In genomic region chr9:35657327-35658143, GRCh38 we compare ENCODE assay signal across 8 cellular contexts. TPM values are rescaled to one million over a fixed set of nuclear protein-coding genes. Genes with fewer than 3 reads are reported as not detected.
A peak's percentile ranks its signal among the peaks of the same experiment; 100 is the strongest.
DNase-seq lines count a peak whose midpoint lies in the region; ATAC-seq and TF ChIP-seq lines count a peak whose summit lies in the region.

RMRP (minus strand) TSS chr9:35658019.

- peak; percentile 87 for ATAC-seq in GM21717 (IDR thresholded peaks at IDR 0.05; ENCODE audit: unreplicated experiment)
- ATAC-seq in activated T-cell treated with anti-CD3 and anti-CD28 coated beads, Interleukin-2, amount 50 U/mL, for 4 hours: peak; percentile 92 to 94

- DNase-seq in DMS114 treated with DMSO at 0.1 percent for 48 hours (lab: John Stamatoyannopoulos, UW; ENCODE audit: unreplicated experiment): peak; percentile 92
- peak; percentile 98 for DNase-seq in KBM-7
- peak; percentile 92 for DNase-seq in activated T-cell treated with anti-CD3 and anti-CD28 coated beads, Interleukin-2, amount 50 U/mL, for 4 hours
- peak; percentile 59 to 64 for DNase-seq in stimulated activated CD8-positive, alpha-beta memory T cell treated with anti-CD3 and anti-CD28 coated beads, Interleukin-7, amount 100 ng/mL, for 1 hour (ENCODE audit: low read depth in 2 of 2)

- peak within 1 kb of the TSS; percentile 93 to 97 for H3K27ac ChIP-seq in esophagus (ENCODE audit: low read depth in 2 of 2, low read length in 1 of 2)

- H3K4me1 Mint-ChIP-seq in activated T-cell treated with anti-CD3 and anti-CD28 coated beads, Interleukin-2, amount 50 U/mL, for 4 hours (ENCODE audit: low read depth): peaks cover 60% of the 10 kb centered on the region

- peaks cover 10% of the 10 kb centered on the region for H3K36me3 Mint-ChIP-seq in activated T-cell treated with anti-CD3 and anti-CD28 coated beads, Interleukin-2, amount 50 U/mL, for 4 hours (ENCODE audit: insufficient read depth)

- H3K9me3 ChIP-seq in esophagus (ENCODE audit: control insufficient read depth in 2 of 2, insufficient read depth in 1 of 2, low read depth in 1 of 2, low read length in 1 of 2): no peaks in the 10 kb centered on the region
- H3K9me3 ChIP-seq in mucosa of stomach (ENCODE audit: control insufficient read depth, low read length): no peaks in the 10 kb centered on the region

- WGBS in esophagus, 2 donors: 1% methylated on average over 52 of the region's 52 CpGs

- H3K36me3 ChIP-seq in esophagus (ENCODE audit: control insufficient read depth in 2 of 2, insufficient read depth in 2 of 2, low read length in 1 of 2): peaks cover 4 to 6% of the 10 kb centered on the region in 2 donors
- H3K36me3 ChIP-seq in mucosa of stomach (ENCODE audit: control insufficient read depth, insufficient read depth, low read length): peaks cover 3% of the 10 kb centered on the region

- in situ Hi-C loops in KBM-7 (cut with MboI; ENCODE audit: low pct_unique_long_range_greater_than_20kb, low sequenced_read_pairs): no loop called here

- H3K27me3 ChIP-seq in esophagus (ENCODE audit: control insufficient read depth in 1 of 2, insufficient read depth in 2 of 2, low read length in 2 of 2) (no peaks in the 10 kb centered on the region), mucosa of stomach (ENCODE audit: control insufficient read depth, insufficient read depth, low read length) (no peaks in the 10 kb centered on the region)

- H3K27me3 Mint-ChIP-seq in activated T-cell treated with anti-CD3 and anti-CD28 coated beads, Interleukin-2, amount 50 U/mL, for 4 hours (ENCODE audit: low read depth): peaks cover 3% of the 10 kb centered on the region

- H3K9me3 Mint-ChIP-seq in activated T-cell treated with anti-CD3 and anti-CD28 coated beads, Interleukin-2, amount 50 U/mL, for 4 hours: peaks cover 3% of the 10 kb centered on the region

- H3K4me1 ChIP-seq in esophagus (ENCODE audit: control insufficient read depth in 2 of 2, insufficient read depth in 2 of 2, low read length in 1 of 2) (peaks cover 0 to 6% of the 10 kb centered on the region in 2 donors), mucosa of stomach (ENCODE audit: control insufficient read depth, insufficient read depth, low read length) (peaks cover 41% of the 10 kb centered on the region)

- H3K4me3 ChIP-seq in esophagus (ENCODE audit: low read depth in 1 of 2, low read length in 2 of 2) (peak within 1 kb of the TSS; percentile 79 to 92), mucosa of stomach (ENCODE audit: low read length) (peak within 1 kb of the TSS; percentile 60)

- peak within 1 kb of the TSS; percentile 90 for H3K9ac ChIP-seq in mucosa of stomach (ENCODE audit: low read length)

- H3K4me3 Mint-ChIP-seq in activated T-cell treated with anti-CD3 and anti-CD28 coated beads, Interleukin-2, amount 50 U/mL, for 4 hours: peak within 1 kb of the TSS; percentile 87

TF ChIP-seq in PFSK-1, 5 proteins besides CTCF, POLR2A, EP300 and RAD21:
- no peak for TF ChIP-seq TAF1 (IDR thresholded peaks at IDR 0.05; ENCODE audit: borderline replicate concordance, insufficient read depth, low read length)
- TF ChIP-seq, protein P1, sequence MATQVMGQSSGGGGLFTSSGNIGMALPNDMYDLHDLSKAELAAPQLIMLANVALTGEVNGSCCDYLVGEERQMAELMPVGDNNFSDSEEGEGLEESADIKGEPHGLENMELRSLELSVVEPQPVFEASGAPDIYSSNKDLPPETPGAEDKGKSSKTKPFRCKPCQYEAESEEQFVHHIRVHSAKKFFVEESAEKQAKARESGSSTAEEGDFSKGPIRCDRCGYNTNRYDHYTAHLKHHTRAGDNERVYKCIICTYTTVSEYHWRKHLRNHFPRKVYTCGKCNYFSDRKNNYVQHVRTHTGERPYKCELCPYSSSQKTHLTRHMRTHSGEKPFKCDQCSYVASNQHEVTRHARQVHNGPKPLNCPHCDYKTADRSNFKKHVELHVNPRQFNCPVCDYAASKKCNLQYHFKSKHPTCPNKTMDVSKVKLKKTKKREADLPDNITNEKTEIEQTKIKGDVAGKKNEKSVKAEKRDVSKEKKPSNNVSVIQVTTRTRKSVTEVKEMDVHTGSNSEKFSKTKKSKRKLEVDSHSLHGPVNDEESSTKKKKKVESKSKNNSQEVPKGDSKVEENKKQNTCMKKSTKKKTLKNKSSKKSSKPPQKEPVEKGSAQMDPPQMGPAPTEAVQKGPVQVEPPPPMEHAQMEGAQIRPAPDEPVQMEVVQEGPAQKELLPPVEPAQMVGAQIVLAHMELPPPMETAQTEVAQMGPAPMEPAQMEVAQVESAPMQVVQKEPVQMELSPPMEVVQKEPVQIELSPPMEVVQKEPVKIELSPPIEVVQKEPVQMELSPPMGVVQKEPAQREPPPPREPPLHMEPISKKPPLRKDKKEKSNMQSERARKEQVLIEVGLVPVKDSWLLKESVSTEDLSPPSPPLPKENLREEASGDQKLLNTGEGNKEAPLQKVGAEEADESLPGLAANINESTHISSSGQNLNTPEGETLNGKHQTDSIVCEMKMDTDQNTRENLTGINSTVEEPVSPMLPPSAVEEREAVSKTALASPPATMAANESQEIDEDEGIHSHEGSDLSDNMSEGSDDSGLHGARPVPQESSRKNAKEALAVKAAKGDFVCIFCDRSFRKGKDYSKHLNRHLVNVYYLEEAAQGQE (IDR thresholded peaks at IDR 0.05; ENCODE audit: insufficient read depth in 1 of 2, low read depth in 2 of 2, low read length in 2 of 2): no peak
- TF ChIP-seq POLR2AphosphoS5 (IDR thresholded peaks at IDR 0.05; ENCODE audit: low read depth, low read length): no peak
- peak; percentile 44; the same call in 1 of the 2 replicates for TF ChIP-seq SIN3A (IDR thresholded peaks at IDR 0.05; ENCODE audit: borderline replicate concordance, insufficient read depth, low read length)
- peak; percentile 92 for TF ChIP-seq FOXP2 (optimal IDR thresholded peaks at IDR 0.05; ENCODE audit: borderline replicate concordance, extremely low read depth, extremely low read length, insufficient read depth)

RNA-seq across cellular contexts. Expression of gene RMRP, which starts in this region (rescaled TPM):
- polyA plus RNA-seq in PFSK-1 (2012; ENCODE audit: insufficient read length, low read depth): 99.4 TPM
- over 10,000 TPM; 12,907 to 15,791 (median 13,372) TPM for total RNA-seq in activated T-cell treated with anti-CD3 and anti-CD28 coated beads, Interleukin-2, amount 50 U/mL, for 4 hours
- 100 to 1,000 TPM in 1 of 2 donors, 1 to 10 TPM in 1; 3.3 to 333 TPM for polyA plus RNA-seq in esophagus

Comparison
In these comparisons a context has a peak if more than half of its experiments do, and no peak if none do; other contexts are left out.
1. Peak in every context shown above with its lines: DNase-seq, ATAC-seq, H3K4me3 ChIP-seq and H3K27ac ChIP-seq.